8 cellular contexts compared by ENCODE assay signal in genomic region chr21:16419188-16419874, GRCh38.
DNase-seq lines count a peak whose midpoint lies in the region; ATAC-seq and TF ChIP-seq lines count a peak whose summit lies in the region.

No MANE protein-coding gene starts in this region.

- H3K4me3 ChIP-seq in body of pancreas (no peak overlapping the region), suprapubic skin (peak overlapping the region; percentile 45)

- WGBS in body of pancreas, 2 donors: 4 to 12% methylated on average over 13 of the region's 13 CpGs
- 12% methylated on average over 13 of the region's 13 CpGs for WGBS in suprapubic skin

- DNase-seq in M059J (ENCODE audit: low read depth): peak; percentile 97
- DNase-seq in body of pancreas: peak; percentile 87 to 94 (median 94)
- peak; percentile 68 to 80 for DNase-seq in suprapubic skin (ENCODE audit: low spot score in 2 of 2)
- DNase-seq in GM20000 (ENCODE audit: low spot score): no peak
- no peak for DNase-seq in COLO668 (lab: John Stamatoyannopoulos, UW; ENCODE audit: unreplicated experiment)
- no peak for DNase-seq in LoVo (ENCODE audit: low spot score)

- peak overlapping the region; percentile 21 to 73 (median 53) for H3K27ac ChIP-seq in body of pancreas
- peak overlapping the region; percentile 69 for H3K27ac ChIP-seq in layer of hippocampus (ENCODE audit: low read depth, low read length)
- H3K27ac ChIP-seq in suprapubic skin: peak overlapping the region; percentile 86

- H3K27me3 ChIP-seq in body of pancreas: no peaks in the 10 kb centered on the region
- H3K27me3 ChIP-seq in layer of hippocampus (ENCODE audit: control insufficient read depth, insufficient read depth, low read length): no peaks in the 10 kb centered on the region
- no peaks in the 10 kb centered on the region for H3K27me3 ChIP-seq in suprapubic skin

- ATAC-seq in body of pancreas: peak; percentile 97
- ATAC-seq in GM18517 (IDR thresholded peaks at IDR 0.05; ENCODE audit: unreplicated experiment): no peak

- intact Hi-C loops in body of pancreas (cut with DNase I): no loop called here

- TF ChIP-seq CTCF in body of pancreas (IDR thresholded peaks at IDR 0.05) (no peak), suprapubic skin (IDR thresholded peaks at IDR 0.05) (no peak), GM20000 (IDR thresholded peaks at IDR 0.05; ENCODE audit: extremely low read depth, missing control alignments) (no peak)

- H3K4me1 ChIP-seq in body of pancreas (peaks cover 24% of the 10 kb centered on the region), suprapubic skin (peaks cover 16% of the 10 kb centered on the region)

- TF ChIP-seq POLR2A in body of pancreas (IDR thresholded peaks at IDR 0.05): peak in 1 of 3 donors; percentile 13
- TF ChIP-seq POLR2A in suprapubic skin (IDR thresholded peaks at IDR 0.05): no peak

- no peak for TF ChIP-seq EP300 in suprapubic skin (IDR thresholded peaks at IDR 0.05)

- H3K36me3 ChIP-seq in body of pancreas (replicated peaks in 1 of 2; ENCODE audit: insufficient read depth in 1 of 2, low read depth in 2 of 2) (no peaks in the 10 kb centered on the region), suprapubic skin (no peaks in the 10 kb centered on the region)

- no peaks in the 10 kb centered on the region for H3K9me3 ChIP-seq in body of pancreas
- no peaks in the 10 kb centered on the region for H3K9me3 ChIP-seq in suprapubic skin

Comparison
In these comparisons a context has a peak if more than half of its experiments do, and no peak if none do; other contexts are left out.
1. DNase-seq: peak in M059J (single experiment), body of pancreas (4 of 4) and suprapubic skin (2 of 2); none in GM20000 (single experiment), COLO668 (single experiment) and LoVo (single experiment).
2. Peak in every context shown above with its lines, with median percentiles within 50 percentile points of each other: H3K27ac ChIP-seq.